ENCODE assay signal across 12 cellular contexts in genomic region chr16:81583893-81584705, GRCh38.
DNase-seq lines count a peak whose midpoint lies in the region; ATAC-seq and TF ChIP-seq lines count a peak whose summit lies in the region.
"Had no signal": no experiment of that assay in that cellular context is flagged by ENCODE, and none has a peak within 500 bp of the region (broad histone marks: within the 10 kb centered on the region; RNA-seq: fewer than 3 reads in every experiment).

No MANE protein-coding gene starts in this region.

- H3K36me3 Mint-ChIP-seq in naive thymus-derived CD4-positive, alpha-beta T cell: peaks cover 2 to 44% (median 6%) of the 10 kb centered on the region in 5 donors

- no peaks in the 10 kb centered on the region for H3K9me3 ChIP-seq in lower lobe of right lung
- H3K9me3 ChIP-seq in naive thymus-derived CD4-positive, alpha-beta T cell (ENCODE audit: control insufficient read depth in 2 of 3, low read length in 3 of 3): no peaks in the 10 kb centered on the region
- H3K9me3 ChIP-seq: tibial artery had no signal

- H3K4me1 Mint-ChIP-seq in naive thymus-derived CD4-positive, alpha-beta T cell: peaks cover 3 to 44% (median 20%) of the 10 kb centered on the region in 7 donors

- no peaks in the 10 kb centered on the region for H3K27me3 ChIP-seq in lower lobe of right lung (ENCODE audit: low read depth)
- H3K27me3 ChIP-seq in naive thymus-derived CD4-positive, alpha-beta T cell (ENCODE audit: control insufficient read depth in 2 of 2, insufficient read depth in 2 of 2, low read length in 2 of 2): no peaks in the 10 kb centered on the region
- H3K27me3 ChIP-seq: tibial artery had no signal

- H3K4me3 Mint-ChIP-seq in naive thymus-derived CD4-positive, alpha-beta T cell: no peak overlapping the region
- H3K4me3 Mint-ChIP-seq: T-cell had no signal

- POLR2A ChIA-PET in naive thymus-derived CD4-positive, alpha-beta T cell (lab: Charles Lee): no interaction called here

- peaks cover 44% of the 10 kb centered on the region for H3K4me1 ChIP-seq in lower lobe of right lung
- H3K4me1 ChIP-seq in naive thymus-derived CD4-positive, alpha-beta T cell (ENCODE audit: control insufficient read depth in 2 of 2, insufficient read depth in 2 of 2, low read length in 2 of 2): no peaks in the 10 kb centered on the region
- H3K4me1 ChIP-seq: parathyroid adenoma had no signal

- H3K27ac ChIP-seq in lower lobe of right lung: peak overlapping the region; percentile 78
- H3K27ac ChIP-seq in naive thymus-derived CD4-positive, alpha-beta T cell (ENCODE audit: low read depth, low read length): no peak overlapping the region
- H3K27ac ChIP-seq: parathyroid adenoma, tibial artery had no signal

- H3K4me3 ChIP-seq in HFF-Myc (replicated peaks; ENCODE audit: low read depth, low read length) (no peak overlapping the region), cardiac fibroblast (replicated peaks in 1 of 2; ENCODE audit: low read depth in 2 of 2, low read length in 2 of 2) (no peak overlapping the region), lower lobe of right lung (no peak overlapping the region)
- no peak overlapping the region for H3K4me3 ChIP-seq in naive thymus-derived CD4-positive, alpha-beta T cell (ENCODE audit: low read length)
- H3K4me3 ChIP-seq: tibial artery had no signal

- intact Hi-C loops in lower lobe of right lung (cut with DNase I): no loop called here
- intact Hi-C loops in naive thymus-derived CD4-positive, alpha-beta T cell (cut with micrococcal nuclease): no loop called here

- H3K9me3 Mint-ChIP-seq in naive thymus-derived CD4-positive, alpha-beta T cell: no peaks in the 10 kb centered on the region
- H3K9me3 Mint-ChIP-seq: T-cell had no signal

- no peaks in the 10 kb centered on the region for H3K27me3 Mint-ChIP-seq in naive thymus-derived CD4-positive, alpha-beta T cell
- H3K27me3 Mint-ChIP-seq: T-cell had no signal

- H3K36me3 ChIP-seq in lower lobe of right lung: peaks cover 10% of the 10 kb centered on the region
- H3K36me3 ChIP-seq in naive thymus-derived CD4-positive, alpha-beta T cell (ENCODE audit: control insufficient read depth in 2 of 3, insufficient read depth in 3 of 3, low read length in 3 of 3): peaks cover 0 to 5% (median 0%) of the 10 kb centered on the region in 3 experiments
- H3K36me3 ChIP-seq: tibial artery had no signal

- no peak for TF ChIP-seq CTCF in HFF-Myc (IDR thresholded peaks at IDR 0.05; ENCODE audit: low read depth, low read length, missing control alignments)
- TF ChIP-seq CTCF in cardiac fibroblast (IDR thresholded peaks at IDR 0.05; ENCODE audit: low read depth, low read length): no peak
- TF ChIP-seq CTCF in lower lobe of right lung (IDR thresholded peaks at IDR 0.05): no peak

- no peak overlapping the region for H3K27ac Mint-ChIP-seq in naive thymus-derived CD4-positive, alpha-beta T cell

- DNase-seq in HFF-Myc (ENCODE audit: extremely low read depth, low read depth) (peak; percentile 62), cardiac fibroblast (ENCODE audit: low read depth in 2 of 2) (peak; percentile 8 to 14), lower lobe of right lung (peak; percentile 73), ureter (ENCODE audit: low spot score) (peak; percentile 54)
- no peak for DNase-seq in naive thymus-derived CD4-positive, alpha-beta T cell
- DNase-seq in activated effector memory CD4-positive, alpha-beta T cell treated with anti-CD3 and anti-CD28 coated beads, Interleukin-2, amount 50 U/mL, for 16 hours: no peak
- DNase-seq: DMS153, NCI-H1694 treated with DMSO at 0.1 percent for 48 hours, T-cell, tibial artery had no signal

- peak; percentile 72 to 91 for ATAC-seq in lower lobe of right lung
- no peak for ATAC-seq in naive thymus-derived CD4-positive, alpha-beta T cell
- ATAC-seq in GM21381 (IDR thresholded peaks at IDR 0.05; ENCODE audit: unreplicated experiment): no peak
- ATAC-seq: T-cell had no signal

- CTCF ChIA-PET in naive thymus-derived CD4-positive, alpha-beta T cell (lab: Charles Lee): no interaction called here

Comparison
In these comparisons a context has a peak if more than half of its experiments do, and no peak if none do; other contexts are left out.
1. DNase-seq: peak in HFF-Myc (single experiment), cardiac fibroblast (2 of 2), lower lobe of right lung (single experiment) and ureter (single experiment); none in naive thymus-derived CD4-positive, alpha-beta T cell (0 of 9) and activated effector memory CD4-positive, alpha-beta T cell treated with anti-CD3 and anti-CD28 coated beads, Interleukin-2, amount 50 U/mL, for 16 hours (single experiment).
2. ATAC-seq: peak in lower lobe of right lung (2 of 2); none in naive thymus-derived CD4-positive, alpha-beta T cell (single experiment) and GM21381 (single experiment).